Comparison of ENCODE assay signal across 17 cellular contexts in the genomic region with DNA sequence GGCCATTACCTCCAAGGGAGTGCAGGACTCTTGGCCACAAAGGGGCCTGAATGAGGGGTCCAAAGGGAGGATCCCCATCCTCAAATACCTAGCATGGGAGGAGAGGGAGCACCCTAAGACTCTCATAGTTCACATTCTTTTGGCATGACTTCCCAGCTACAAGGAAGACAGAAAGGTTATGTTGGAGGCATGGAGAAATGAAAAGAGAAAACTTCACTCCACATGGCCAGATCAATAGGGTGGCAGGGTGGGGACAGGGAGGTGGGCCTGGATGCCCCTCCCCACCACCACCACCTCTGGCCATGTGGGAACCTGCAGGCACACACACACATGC.
"Had no signal": no experiment of that assay in that cellular context is flagged by ENCODE, and none has a peak within 500 bp of the region (broad histone marks: within the 10 kb centered on the region; RNA-seq: fewer than 3 reads in every experiment).

No MANE protein-coding gene starts in this region.

- H3K9me3 ChIP-seq: sigmoid colon, thyroid gland had no signal

- H3K36me3 ChIP-seq: esophagus squamous epithelium, sigmoid colon, thyroid gland had no signal

- H3K27ac ChIP-seq: esophagus squamous epithelium, sigmoid colon, thyroid gland, WERI-Rb-1 had no signal

- ATAC-seq: activated CD8-positive, alpha-beta T cell treated with anti-CD3 and anti-CD28 coated beads, Interleukin-2, amount 10 ng/mL, durations not matched to agents 7 days and 5 days; left ventricle myocardium superior had no signal

- DNase-seq: activated CD4-positive, alpha-beta T cell treated with anti-CD3 and anti-CD28 coated beads for 48 hours; activated CD8-positive, alpha-beta memory T cell treated with anti-CD3 and anti-CD28 coated beads, Interleukin-2, amount 50 U/mL, for 4 hours; activated CD8-positive, alpha-beta T cell treated with anti-CD3 and anti-CD28 coated beads, Interleukin-2, amount 10 ng/mL, durations not matched to agents 7 days and 5 days; activated gamma-delta T cell; activated T-cell treated with anti-CD3 and anti-CD28 coated beads, Interleukin-2, amount 50 U/mL, for 72 hours; effector CD4-positive, alpha-beta T cell; esophagus squamous epithelium; glutamatergic neuron; hypothalamus; kidney glomerular epithelial cell; left ventricle myocardium superior; sigmoid colon; stimulated activated CD4-positive, alpha-beta T cell treated with anti-CD3 and anti-CD28 coated beads, Interleukin-12 subunit alpha, Interleukin-12 subunit beta, amount 100 ng/mL, for 4 hours; stimulated activated CD4-positive, alpha-beta T cell treated with anti-CD3 and anti-CD28 coated beads, Interleukin-2, amount 100 ng/mL, for 24 hours; thyroid gland; WERI-Rb-1 had no signal

- H3K27me3 ChIP-seq: thyroid gland had no signal

- FAIRE-seq: colon had no signal

- H3K4me3 ChIP-seq: esophagus squamous epithelium, sigmoid colon, thyroid gland had no signal

- H3K4me1 ChIP-seq: esophagus squamous epithelium, sigmoid colon, thyroid gland had no signal
